18 cellular contexts compared by ENCODE assay signal in the genomic region with DNA sequence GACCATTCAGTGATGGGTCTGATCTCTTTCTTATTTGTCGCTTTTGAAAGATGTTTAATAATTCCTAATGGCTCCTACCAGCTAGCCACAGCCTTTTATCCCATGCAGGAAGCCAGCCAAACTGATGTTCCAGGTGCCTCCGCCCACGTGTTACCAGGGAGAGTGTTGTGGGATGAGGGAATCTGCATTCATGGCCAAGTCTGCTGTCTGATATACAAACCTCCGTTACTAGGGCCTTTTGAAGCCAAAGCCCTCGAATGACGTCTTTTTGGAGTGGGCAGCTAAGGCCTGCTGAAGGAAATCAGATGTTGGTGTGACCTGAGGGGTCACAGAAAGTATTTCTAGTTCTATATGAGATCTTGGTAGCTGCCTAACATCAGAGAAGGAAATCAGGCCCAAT. TPM values are rescaled to one million over a fixed set of nuclear protein-coding genes. Genes with fewer than 3 reads are reported as not detected.
A peak's percentile ranks its signal among the peaks of the same experiment; 100 is the strongest.
DNase-seq lines count a peak whose midpoint lies in the region; ATAC-seq and TF ChIP-seq lines count a peak whose summit lies in the region.
"Had no signal": no experiment of that assay in that cellular context is flagged by ENCODE, and none has a peak within 500 bp of the region (broad histone marks: within the 10 kb centered on the region; RNA-seq: fewer than 3 reads in every experiment).

No MANE protein-coding gene starts in this region.

- H3K36me3 ChIP-seq in brain microvascular endothelial cell (replicated peaks) = peaks cover 2% of the 10 kb centered on the region
- H3K36me3 ChIP-seq in rectal smooth muscle tissue (ENCODE audit: control insufficient read depth, insufficient read depth, low read length) = peaks cover under 1% of the 10 kb centered on the region

- no peak for TF ChIP-seq CTCF in AG10803 (conservative IDR thresholded peaks at IDR 0.05; ENCODE audit: low read length)
- no peak for TF ChIP-seq CTCF in brain microvascular endothelial cell (IDR thresholded peaks at IDR 0.05; ENCODE audit: low read depth, low read length, missing control alignments)

- in situ Hi-C loops in brain microvascular endothelial cell (cut with HindIII; ENCODE audit: low pct_ligation_motif_present, low sequenced_read_pairs) = no loop called here

- no peaks in the 10 kb centered on the region for H3K27me3 ChIP-seq in brain microvascular endothelial cell (replicated peaks)
- no peaks in the 10 kb centered on the region for H3K27me3 ChIP-seq in rectal smooth muscle tissue (ENCODE audit: control insufficient read depth, insufficient read depth, low read length)

- intact Hi-C loops in left cardiac atrium (cut with DNase I) = no loop called here
- intact Hi-C loops in posterior cingulate gyrus (cut with DNase I) = no loop called here

- DNase-seq in AG10803 (ENCODE audit: low read depth) (peak; percentile 57), brain microvascular endothelial cell (peak; percentile 26), left cardiac atrium (peak; percentile 79), SKM-1 treated with dmso at 0.1 percent for 144 hours (lab: John Stamatoyannopoulos, UW; ENCODE audit: unreplicated experiment) (no peak), posterior cingulate gyrus (no peak), NCI-H2107 (lab: John Stamatoyannopoulos, UW) (no peak)
- DNase-seq in stimulated activated CD4-positive, alpha-beta T cell treated with anti-CD3 and anti-CD28 coated beads, Interleukin-4, amount 100 ng/mL, for 4 hours = no peak
- DNase-seq: activated CD4-positive, alpha-beta T cell treated with anti-CD3 and anti-CD28 coated beads for 48 hours; activated CD8-positive, alpha-beta memory T cell treated with anti-CD3 and anti-CD28 coated beads, Interleukin-2, amount 50 U/mL, for 48 hours; CD8-positive, alpha-beta memory T cell; hippocampal formation; Karpas-422; NCI-H1105 treated with DMSO at 0.1 percent for 48 hours; NCI-H2171; stimulated activated CD4-positive, alpha-beta T cell treated with anti-CD3 and anti-CD28 coated beads, Interleukin-12 subunit alpha, Interleukin-12 subunit beta, amount 100 ng/mL, for 4 hours; stimulated activated naive CD4-positive, alpha-beta T cell; T1000 had no signal

- no peak overlapping the region for H3K4me3 ChIP-seq in AG10803 (ENCODE audit: low read length)
- H3K4me3 ChIP-seq in brain microvascular endothelial cell (ENCODE audit: low read depth, low read length) = no peak overlapping the region
- no peak overlapping the region for H3K4me3 ChIP-seq in rectal smooth muscle tissue (ENCODE audit: low read length)

- H3K27ac ChIP-seq in brain microvascular endothelial cell (no peak overlapping the region), rectal smooth muscle tissue (ENCODE audit: low read depth, low read length) (peak overlapping the region; percentile 25)

- H3K4me1 ChIP-seq in rectal smooth muscle tissue (ENCODE audit: control insufficient read depth, insufficient read depth, low read length) = peaks cover 21% of the 10 kb centered on the region

- no peak overlapping the region for H3K9ac ChIP-seq in rectal smooth muscle tissue (ENCODE audit: low read length)

- ATAC-seq in left cardiac atrium = peak; percentile 34 to 89

RNA-seq across cellular contexts. Expression of gene STK35, which starts 21.3 kb away (rescaled TPM):
- 10 to 100 TPM; 13.2 to 19.3 TPM for total RNA-seq in left cardiac atrium

Comparison
In these comparisons a context has a peak if more than half of its experiments do, and no peak if none do; other contexts are left out.
1. DNase-seq: peak in AG10803 (single experiment), brain microvascular endothelial cell (single experiment) and left cardiac atrium (single experiment); none in SKM-1 treated with dmso at 0.1 percent for 144 hours (single experiment), posterior cingulate gyrus (0 of 10), stimulated activated CD4-positive, alpha-beta T cell treated with anti-CD3 and anti-CD28 coated beads, Interleukin-4, amount 100 ng/mL, for 4 hours (0 of 2) and NCI-H2107 (single experiment).